Comparison of ENCODE assay signal across 1 cellular context in genomic region chr14:50875359-50876090, GRCh38.
TF ChIP-seq lines count a peak whose summit lies in the region.

No MANE protein-coding gene starts in this region.

TF ChIP-seq in GM12878, 131 proteins besides CTCF, POLR2A, EP300 and RAD21 (continued from another document and continues in another):
- TF ChIP-seq TAF1 (IDR thresholded peaks at IDR 0.05; ENCODE audit: borderline replicate concordance, low read depth, low read length) (no peak), TARDBP (IDR thresholded peaks at IDR 0.05; ENCODE audit: borderline replicate concordance) (no peak), NR2C2 (IDR thresholded peaks at IDR 0.05; ENCODE audit: borderline replicate concordance, control insufficient read depth, insufficient read length, low read depth) (no peak), BCL3 (IDR thresholded peaks at IDR 0.05; ENCODE audit: borderline replicate concordance, insufficient read depth, low read depth, low read length, poor library complexity, severe bottlenecking) (no peak), USF1 (IDR thresholded peaks at IDR 0.05; ENCODE audit: borderline replicate concordance, extremely low read length, insufficient read depth, low read depth, low read length) (no peak), CEBPB (IDR thresholded peaks at IDR 0.05; ENCODE audit: borderline replicate concordance in 1 of 2, low read depth in 2 of 2, low read length in 2 of 2) (no peak), BCL11A (IDR thresholded peaks at IDR 0.05; ENCODE audit: low read depth, low read length) (peak; percentile 93), MTA3 (IDR thresholded peaks at IDR 0.05; ENCODE audit: borderline replicate concordance, low read length) (no peak), CUX1 (IDR thresholded peaks at IDR 0.05; ENCODE audit: insufficient replicate concordance, low read depth, low read length) (no peak), RELA (IDR thresholded peaks at IDR 0.05; ENCODE audit: borderline replicate concordance, partially characterized antibody) (no peak), BCLAF1 (IDR thresholded peaks at IDR 0.05) (no peak), KAT2A (conservative IDR thresholded peaks at IDR 0.05; ENCODE audit: control insufficient read depth, low read depth, low read length) (no peak), ATF7 (IDR thresholded peaks at IDR 0.05; ENCODE audit: low read depth) (no peak; the same call in 1 of the 2 replicates), MYC (IDR thresholded peaks at IDR 0.05; ENCODE audit: insufficient read depth, insufficient read length, insufficient replicate concordance, low read length, severe bottlenecking) (no peak), IRF4 (IDR thresholded peaks at IDR 0.05; ENCODE audit: low read depth, low read length) (peak; percentile 77), ATF2 (IDR thresholded peaks at IDR 0.05; ENCODE audit: low read length) (peak; percentile 86), EED (IDR thresholded peaks at IDR 0.05; ENCODE audit: low read depth) (peak; percentile 75; the same call in 1 of the 2 replicates), E2F4 (IDR thresholded peaks at IDR 0.05; ENCODE audit: low read depth, low read length) (no peak), ESRRA (IDR thresholded peaks at IDR 0.05; ENCODE audit: low read length) (no peak), PBX3 (IDR thresholded peaks at IDR 0.05; ENCODE audit: insufficient replicate concordance, low read depth, low read length) (peak; percentile 39), MXI1 (IDR thresholded peaks at IDR 0.05; ENCODE audit: low read depth, low read length) (no peak), TBL1XR1 (IDR thresholded peaks at IDR 0.05; ENCODE audit: low read depth, low read length) (no peak), IRF3 (IDR thresholded peaks at IDR 0.05) (no peak), SREBF1 (IDR thresholded peaks at IDR 0.05; ENCODE audit: low read length) (no peak), ZNF592 (IDR thresholded peaks at IDR 0.05) (no peak), POLR2AphosphoS5 (IDR thresholded peaks at IDR 0.05; ENCODE audit: low read length) (no peak), CHD2 (IDR thresholded peaks at IDR 0.05; ENCODE audit: borderline replicate concordance, low read depth, low read length) (0 out of 2 replicates have a peak, but pooled peaks have one; percentile 29), POLR2AphosphoS2 (IDR thresholded peaks at IDR 0.05; ENCODE audit: low read depth, low read length) (no peak), MTA2 (IDR thresholded peaks at IDR 0.05; ENCODE audit: low read depth) (peak; percentile 87), TCF12 (IDR thresholded peaks at IDR 0.05; ENCODE audit: low read depth, low read length) (peak; percentile 98), HDGF (IDR thresholded peaks at IDR 0.05) (no peak), RCOR1 (conservative IDR thresholded peaks at IDR 0.05; ENCODE audit: low read depth, low read length) (0 out of 2 replicates have a peak, but pooled peaks have one; percentile 43), RUNX3 (IDR thresholded peaks at IDR 0.05; ENCODE audit: low read length) (peak; percentile 99), TCF3 (IDR thresholded peaks at IDR 0.05; ENCODE audit: borderline replicate concordance, insufficient read depth, low read depth, low read length) (peak; percentile 90)
